In the genomic region with DNA sequence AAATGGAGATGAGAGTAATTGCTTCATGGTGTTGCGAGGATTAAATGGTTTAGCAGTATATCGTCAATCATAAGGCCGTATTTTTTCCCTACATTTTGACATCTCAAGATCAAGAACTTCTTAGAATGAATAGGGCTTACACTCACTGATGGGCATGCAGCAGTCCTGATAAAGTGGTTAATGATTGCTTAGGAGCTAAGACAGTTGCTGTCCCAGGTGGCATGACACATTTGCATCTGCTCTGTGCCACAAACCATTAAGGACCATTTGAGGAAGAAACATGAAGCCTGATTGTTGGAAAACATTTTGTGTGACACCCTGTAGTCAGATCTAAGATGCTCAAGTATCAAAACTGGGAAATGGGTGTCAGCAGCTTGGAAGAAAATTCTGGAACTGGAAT, we compare ENCODE assay signal across 1 cellular context.
TF ChIP-seq lines count a peak whose summit lies in the region.

No MANE protein-coding gene starts in this region.

TF ChIP-seq in GM12878, 131 proteins besides CTCF, POLR2A, EP300 and RAD21 (continued from another document):
- TF ChIP-seq, protein P1, sequence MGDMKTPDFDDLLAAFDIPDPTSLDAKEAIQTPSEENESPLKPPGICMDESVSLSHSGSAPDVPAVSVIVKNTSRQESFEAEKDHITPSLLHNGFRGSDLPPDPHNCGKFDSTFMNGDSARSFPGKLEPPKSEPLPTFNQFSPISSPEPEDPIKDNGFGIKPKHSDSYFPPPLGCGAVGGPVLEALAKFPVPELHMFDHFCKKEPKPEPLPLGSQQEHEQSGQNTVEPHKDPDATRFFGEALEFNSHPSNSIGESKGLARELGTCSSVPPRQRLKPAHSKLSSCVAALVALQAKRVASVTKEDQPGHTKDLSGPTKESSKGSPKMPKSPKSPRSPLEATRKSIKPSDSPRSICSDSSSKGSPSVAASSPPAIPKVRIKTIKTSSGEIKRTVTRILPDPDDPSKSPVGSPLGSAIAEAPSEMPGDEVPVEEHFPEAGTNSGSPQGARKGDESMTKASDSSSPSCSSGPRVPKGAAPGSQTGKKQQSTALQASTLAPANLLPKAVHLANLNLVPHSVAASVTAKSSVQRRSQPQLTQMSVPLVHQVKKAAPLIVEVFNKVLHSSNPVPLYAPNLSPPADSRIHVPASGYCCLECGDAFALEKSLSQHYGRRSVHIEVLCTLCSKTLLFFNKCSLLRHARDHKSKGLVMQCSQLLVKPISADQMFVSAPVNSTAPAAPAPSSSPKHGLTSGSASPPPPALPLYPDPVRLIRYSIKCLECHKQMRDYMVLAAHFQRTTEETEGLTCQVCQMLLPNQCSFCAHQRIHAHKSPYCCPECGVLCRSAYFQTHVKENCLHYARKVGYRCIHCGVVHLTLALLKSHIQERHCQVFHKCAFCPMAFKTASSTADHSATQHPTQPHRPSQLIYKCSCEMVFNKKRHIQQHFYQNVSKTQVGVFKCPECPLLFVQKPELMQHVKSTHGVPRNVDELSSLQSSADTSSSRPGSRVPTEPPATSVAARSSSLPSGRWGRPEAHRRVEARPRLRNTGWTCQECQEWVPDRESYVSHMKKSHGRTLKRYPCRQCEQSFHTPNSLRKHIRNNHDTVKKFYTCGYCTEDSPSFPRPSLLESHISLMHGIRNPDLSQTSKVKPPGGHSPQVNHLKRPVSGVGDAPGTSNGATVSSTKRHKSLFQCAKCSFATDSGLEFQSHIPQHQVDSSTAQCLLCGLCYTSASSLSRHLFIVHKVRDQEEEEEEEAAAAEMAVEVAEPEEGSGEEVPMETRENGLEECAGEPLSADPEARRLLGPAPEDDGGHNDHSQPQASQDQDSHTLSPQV (IDR thresholded peaks at IDR 0.05) = no peak
- TF ChIP-seq CBX5 (IDR thresholded peaks at IDR 0.05; ENCODE audit: low read depth) (no peak), HCFC1 (IDR thresholded peaks at IDR 0.05; ENCODE audit: low read length) (no peak), WRNIP1 (IDR thresholded peaks at IDR 0.05; ENCODE audit: borderline replicate concordance, low read depth, low read length) (no peak), FOXM1 (IDR thresholded peaks at IDR 0.05; ENCODE audit: low read depth, low read length) (no peak), SPI1 (IDR thresholded peaks at IDR 0.05; ENCODE audit: borderline replicate concordance, insufficient read depth, low read depth, low read length) (no peak), EGR1 (IDR thresholded peaks at IDR 0.05; ENCODE audit: borderline replicate concordance in 1 of 2, low read depth in 2 of 2, low read length in 2 of 2) (no peak), POLR2AphosphoS2 (IDR thresholded peaks at IDR 0.05; ENCODE audit: low read depth, low read length) (no peak), SUZ12 (IDR thresholded peaks at IDR 0.05; ENCODE audit: unreplicated experiment) (no peak), SMARCA5 (IDR thresholded peaks at IDR 0.05) (no peak), CHD4 (IDR thresholded peaks at IDR 0.05) (no peak)
- TF ChIP-seq, protein P2, sequence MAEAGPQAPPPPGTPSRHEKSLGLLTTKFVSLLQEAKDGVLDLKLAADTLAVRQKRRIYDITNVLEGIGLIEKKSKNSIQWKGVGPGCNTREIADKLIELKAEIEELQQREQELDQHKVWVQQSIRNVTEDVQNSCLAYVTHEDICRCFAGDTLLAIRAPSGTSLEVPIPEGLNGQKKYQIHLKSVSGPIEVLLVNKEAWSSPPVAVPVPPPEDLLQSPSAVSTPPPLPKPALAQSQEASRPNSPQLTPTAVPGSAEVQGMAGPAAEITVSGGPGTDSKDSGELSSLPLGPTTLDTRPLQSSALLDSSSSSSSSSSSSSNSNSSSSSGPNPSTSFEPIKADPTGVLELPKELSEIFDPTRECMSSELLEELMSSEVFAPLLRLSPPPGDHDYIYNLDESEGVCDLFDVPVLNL (IDR thresholded peaks at IDR 0.05; ENCODE audit: low read depth, low read length) = no peak
- TF ChIP-seq, protein P3, sequence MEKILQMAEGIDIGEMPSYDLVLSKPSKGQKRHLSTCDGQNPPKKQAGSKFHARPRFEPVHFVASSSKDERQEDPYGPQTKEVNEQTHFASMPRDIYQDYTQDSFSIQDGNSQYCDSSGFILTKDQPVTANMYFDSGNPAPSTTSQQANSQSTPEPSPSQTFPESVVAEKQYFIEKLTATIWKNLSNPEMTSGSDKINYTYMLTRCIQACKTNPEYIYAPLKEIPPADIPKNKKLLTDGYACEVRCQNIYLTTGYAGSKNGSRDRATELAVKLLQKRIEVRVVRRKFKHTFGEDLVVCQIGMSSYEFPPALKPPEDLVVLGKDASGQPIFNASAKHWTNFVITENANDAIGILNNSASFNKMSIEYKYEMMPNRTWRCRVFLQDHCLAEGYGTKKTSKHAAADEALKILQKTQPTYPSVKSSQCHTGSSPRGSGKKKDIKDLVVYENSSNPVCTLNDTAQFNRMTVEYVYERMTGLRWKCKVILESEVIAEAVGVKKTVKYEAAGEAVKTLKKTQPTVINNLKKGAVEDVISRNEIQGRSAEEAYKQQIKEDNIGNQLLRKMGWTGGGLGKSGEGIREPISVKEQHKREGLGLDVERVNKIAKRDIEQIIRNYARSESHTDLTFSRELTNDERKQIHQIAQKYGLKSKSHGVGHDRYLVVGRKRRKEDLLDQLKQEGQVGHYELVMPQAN (conservative IDR thresholded peaks at IDR 0.05) = no peak
- TF ChIP-seq, protein P4, sequence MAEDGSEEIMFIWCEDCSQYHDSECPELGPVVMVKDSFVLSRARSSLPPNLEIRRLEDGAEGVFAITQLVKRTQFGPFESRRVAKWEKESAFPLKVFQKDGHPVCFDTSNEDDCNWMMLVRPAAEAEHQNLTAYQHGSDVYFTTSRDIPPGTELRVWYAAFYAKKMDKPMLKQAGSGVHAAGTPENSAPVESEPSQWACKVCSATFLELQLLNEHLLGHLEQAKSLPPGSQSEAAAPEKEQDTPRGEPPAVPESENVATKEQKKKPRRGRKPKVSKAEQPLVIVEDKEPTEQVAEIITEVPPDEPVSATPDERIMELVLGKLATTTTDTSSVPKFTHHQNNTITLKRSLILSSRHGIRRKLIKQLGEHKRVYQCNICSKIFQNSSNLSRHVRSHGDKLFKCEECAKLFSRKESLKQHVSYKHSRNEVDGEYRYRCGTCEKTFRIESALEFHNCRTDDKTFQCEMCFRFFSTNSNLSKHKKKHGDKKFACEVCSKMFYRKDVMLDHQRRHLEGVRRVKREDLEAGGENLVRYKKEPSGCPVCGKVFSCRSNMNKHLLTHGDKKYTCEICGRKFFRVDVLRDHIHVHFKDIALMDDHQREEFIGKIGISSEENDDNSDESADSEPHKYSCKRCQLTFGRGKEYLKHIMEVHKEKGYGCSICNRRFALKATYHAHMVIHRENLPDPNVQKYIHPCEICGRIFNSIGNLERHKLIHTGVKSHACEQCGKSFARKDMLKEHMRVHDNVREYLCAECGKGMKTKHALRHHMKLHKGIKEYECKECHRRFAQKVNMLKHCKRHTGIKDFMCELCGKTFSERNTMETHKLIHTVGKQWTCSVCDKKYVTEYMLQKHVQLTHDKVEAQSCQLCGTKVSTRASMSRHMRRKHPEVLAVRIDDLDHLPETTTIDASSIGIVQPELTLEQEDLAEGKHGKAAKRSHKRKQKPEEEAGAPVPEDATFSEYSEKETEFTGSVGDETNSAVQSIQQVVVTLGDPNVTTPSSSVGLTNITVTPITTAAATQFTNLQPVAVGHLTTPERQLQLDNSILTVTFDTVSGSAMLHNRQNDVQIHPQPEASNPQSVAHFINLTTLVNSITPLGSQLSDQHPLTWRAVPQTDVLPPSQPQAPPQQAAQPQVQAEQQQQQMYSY (CRISPR knock-in tag; IDR thresholded peaks at IDR 0.05) = no peak
